In genomic region chr1:202165267-202165941, GRCh38 we compare ENCODE assay signal across 13 cellular contexts. TPM values are rescaled to one million over a fixed set of nuclear protein-coding genes. Genes with fewer than 3 reads are reported as not detected.
DNase-seq lines count a peak whose midpoint lies in the region; ATAC-seq and TF ChIP-seq lines count a peak whose summit lies in the region.
"Had no signal": no experiment of that assay in that cellular context is flagged by ENCODE, and none has a peak within 500 bp of the region (broad histone marks: within the 10 kb centered on the region; RNA-seq: fewer than 3 reads in every experiment).

No MANE protein-coding gene starts in this region.

- POLR2A ChIA-PET in activated CD8-positive, alpha-beta T cell treated with anti-CD3 and anti-CD28 coated beads for 36 hours (lab: Charles Lee), result interaction anchor here (0.6 to 13.6 kb wide), 6 partner anchors 9 to 616 kb away, joined by 3 to 124 read pairs (median 5); partner anchors contain the start of gene ARL8A
- POLR2A ChIA-PET in Caco-2 (lab: Charles Lee), result no interaction called here

- no peaks in the 10 kb centered on the region for H3K36me3 Mint-ChIP-seq in IgD-negative memory B cell
- H3K36me3 Mint-ChIP-seq in activated CD8-positive, alpha-beta T cell treated with anti-CD3 and anti-CD28 coated beads for 36 hours (ENCODE audit: low read depth), result peaks cover under 1% of the 10 kb centered on the region
- H3K36me3 Mint-ChIP-seq in Caco-2 (ENCODE audit: insufficient read depth, unreplicated experiment), result no peaks in the 10 kb centered on the region
- H3K36me3 Mint-ChIP-seq: CD14-positive monocyte had no signal

- in situ Hi-C loops in gastrocnemius medialis (cut with MboI; ENCODE audit: low sequenced_read_pairs in 4 of 4), result no loop called here

- peak overlapping the region; percentile 42 for H3K4me3 ChIP-seq in effector memory CD4-positive, alpha-beta T cell (ENCODE audit: insufficient read depth, low read depth, low read length, poor library complexity, severe bottlenecking)
- H3K4me3 ChIP-seq in Caco-2 (ENCODE audit: low read depth, low read length), result no peak overlapping the region
- no peak overlapping the region for H3K4me3 ChIP-seq in gastrocnemius medialis
- H3K4me3 ChIP-seq: right lobe of liver had no signal

- no peaks in the 10 kb centered on the region for H3K27me3 ChIP-seq in effector memory CD4-positive, alpha-beta T cell (replicated peaks; ENCODE audit: control insufficient read depth, insufficient read depth, low read length, poor library complexity, severe bottlenecking)
- H3K27me3 ChIP-seq in Caco-2 (replicated peaks; ENCODE audit: control insufficient read depth, insufficient read depth, low read length) (no peaks in the 10 kb centered on the region), gastrocnemius medialis (no peaks in the 10 kb centered on the region)
- H3K27me3 ChIP-seq: right lobe of liver had no signal

- peaks cover 1% of the 10 kb centered on the region for H3K27me3 Mint-ChIP-seq in IgD-negative memory B cell
- no peaks in the 10 kb centered on the region for H3K27me3 Mint-ChIP-seq in activated CD8-positive, alpha-beta T cell treated with anti-CD3 and anti-CD28 coated beads for 36 hours
- no peaks in the 10 kb centered on the region for H3K27me3 Mint-ChIP-seq in Caco-2 (ENCODE audit: insufficient read depth, unreplicated experiment)

- no peak for TF ChIP-seq CTCF in activated CD8-positive, alpha-beta T cell treated with anti-CD3 and anti-CD28 coated beads for 36 hours (IDR thresholded peaks at IDR 0.05)
- TF ChIP-seq CTCF in Caco-2 (IDR thresholded peaks at IDR 0.05; ENCODE audit: insufficient read depth in 1 of 2, low read depth in 1 of 2, low read length in 1 of 2, severe bottlenecking in 1 of 2, unreplicated experiment in 1 of 2), result no peak
- no peak for TF ChIP-seq CTCF in gastrocnemius medialis (IDR thresholded peaks at IDR 0.05 in 4 of 5, conservative IDR thresholded peaks at IDR 0.05 in 1 of 5)

- intact Hi-C loops in activated CD8-positive, alpha-beta T cell treated with anti-CD3 and anti-CD28 coated beads for 36 hours (cut with micrococcal nuclease), result loop anchor here (2.0 kb wide), 1 partner anchor 19 kb away; no protein-coding TSS in a partner anchor
- intact Hi-C loops in Caco-2 (cut with micrococcal nuclease; ENCODE audit: unreplicated experiment) (no loop called here), gastrocnemius medialis (cut with DNase I; ENCODE audit: low total_unique reads) (no loop called here)

- CTCF ChIA-PET in activated CD8-positive, alpha-beta T cell treated with anti-CD3 and anti-CD28 coated beads for 36 hours (lab: Charles Lee), result interaction anchor here (1.0 to 2.6 kb wide), 9 partner anchors 8 to 30 kb away, joined by 3 to 16 read pairs (median 6); partner anchors contain the start of gene LGR6
- CTCF ChIA-PET in Caco-2 (lab: Charles Lee), result interaction anchor here (0.8 kb wide), 1 partner anchor 11 kb away, joined by 3 read pairs; no protein-coding TSS in a partner anchor

- no peaks in the 10 kb centered on the region for H3K9me3 ChIP-seq in effector memory CD4-positive, alpha-beta T cell (ENCODE audit: control insufficient read depth, low read length)
- H3K9me3 ChIP-seq in Caco-2, result no peaks in the 10 kb centered on the region
- no peaks in the 10 kb centered on the region for H3K9me3 ChIP-seq in gastrocnemius medialis
- H3K9me3 ChIP-seq: right lobe of liver had no signal

- peak overlapping the region; percentile 51 for H3K27ac ChIP-seq in effector memory CD4-positive, alpha-beta T cell (ENCODE audit: insufficient read depth, low read length, poor library complexity, severe bottlenecking)
- H3K27ac ChIP-seq in gastrocnemius medialis, result no peak overlapping the region
- H3K27ac ChIP-seq: right lobe of liver had no signal

- peak; percentile 86 for DNase-seq in activated CD8-positive, alpha-beta T cell treated with anti-CD3 and anti-CD28 coated beads for 36 hours
- peak in 1 of 3 donors; percentile 30 for DNase-seq in effector memory CD4-positive, alpha-beta T cell
- DNase-seq in stimulated activated CD8-positive, alpha-beta memory T cell treated with anti-CD3 and anti-CD28 coated beads, Interleukin-15, amount 100 ng/mL, for 48 hours (ENCODE audit: low read depth in 2 of 2), result peak; percentile 67 to 78
- DNase-seq in Caco-2 (no peak), AML-193 (lab: John Stamatoyannopoulos, UW) (no peak), gastrocnemius medialis (no peak)

- H3K9me3 Mint-ChIP-seq in IgD-negative memory B cell, result no peaks in the 10 kb centered on the region
- no peaks in the 10 kb centered on the region for H3K9me3 Mint-ChIP-seq in activated CD8-positive, alpha-beta T cell treated with anti-CD3 and anti-CD28 coated beads for 36 hours
- H3K9me3 Mint-ChIP-seq in Caco-2 (ENCODE audit: unreplicated experiment), result no peaks in the 10 kb centered on the region
- H3K9me3 Mint-ChIP-seq: CD14-positive monocyte had no signal

- H3K27ac Mint-ChIP-seq in IgD-negative memory B cell (peak overlapping the region in 1 of 3 donors; percentile 23), Caco-2 (ENCODE audit: unreplicated experiment) (no peak overlapping the region)
- H3K27ac Mint-ChIP-seq in activated CD8-positive, alpha-beta T cell treated with anti-CD3 and anti-CD28 coated beads for 36 hours, result peak overlapping the region; percentile 95
- H3K27ac Mint-ChIP-seq: CD14-positive monocyte had no signal

- TF ChIP-seq POLR2A in gastrocnemius medialis (IDR thresholded peaks at IDR 0.05), result no peak

- peaks cover 56% of the 10 kb centered on the region for H3K4me1 ChIP-seq in effector memory CD4-positive, alpha-beta T cell (ENCODE audit: control insufficient read depth, insufficient read depth, low read length, poor library complexity, severe bottlenecking)
- H3K4me1 ChIP-seq in Caco-2, result peaks cover 7% of the 10 kb centered on the region; the same call in 1 of the 2 replicates
- H3K4me1 ChIP-seq in gastrocnemius medialis, result no peaks in the 10 kb centered on the region

- no peaks in the 10 kb centered on the region for H3K36me3 ChIP-seq in effector memory CD4-positive, alpha-beta T cell (ENCODE audit: control insufficient read depth, insufficient read depth, low read length)
- H3K36me3 ChIP-seq in Caco-2 (ENCODE audit: control insufficient read depth, insufficient read depth, low read length), result no peaks in the 10 kb centered on the region
- no peaks in the 10 kb centered on the region for H3K36me3 ChIP-seq in gastrocnemius medialis
- H3K36me3 ChIP-seq: right lobe of liver had no signal

- no TSS peak for BruUV-seq in Caco-2 (replicated peaks; lab: Mats Ljungman, UMichigan)

- H3K4me1 Mint-ChIP-seq in IgD-negative memory B cell (peaks cover 32 to 41% (median 38%) of the 10 kb centered on the region in 3 donors), Caco-2 (ENCODE audit: low read depth, unreplicated experiment) (no peaks in the 10 kb centered on the region)
- H3K4me1 Mint-ChIP-seq in activated CD8-positive, alpha-beta T cell treated with anti-CD3 and anti-CD28 coated beads for 36 hours (ENCODE audit: low read depth), result peaks cover 53% of the 10 kb centered on the region

- ATAC-seq in activated CD8-positive, alpha-beta T cell treated with anti-CD3 and anti-CD28 coated beads for 36 hours, result peak; percentile 28
- ATAC-seq in GM21529 (IDR thresholded peaks at IDR 0.05; ENCODE audit: unreplicated experiment) (no peak), gastrocnemius medialis (no peak)

- H3K4me3 Mint-ChIP-seq in IgD-negative memory B cell (peak overlapping the region in 3 of 4 donors; percentile 24 to 85 (median 84)), Caco-2 (ENCODE audit: unreplicated experiment) (no peak overlapping the region)
- peak overlapping the region; percentile 95 for H3K4me3 Mint-ChIP-seq in activated CD8-positive, alpha-beta T cell treated with anti-CD3 and anti-CD28 coated beads for 36 hours
- H3K4me3 Mint-ChIP-seq: CD14-positive monocyte had no signal

RNA-seq across cellular contexts. Expression of gene PTPN7, which starts 5.0 kb away (rescaled TPM):
- polyA plus RNA-seq in IgD-negative memory B cell, result 18.7 TPM
- total RNA-seq in activated CD8-positive, alpha-beta T cell treated with anti-CD3 and anti-CD28 coated beads for 36 hours, result 100 to 1,000 TPM; 195 to 200 TPM
- total RNA-seq in Caco-2 (2022) (not detected in 2 replicates), gastrocnemius medialis (under 1 TPM; 0.19 to 0.76 (median 0.49) TPM)
- total RNA-seq: NCI-H460 had no signal

RNA-seq across cellular contexts. Expression of gene ARL8A, which starts 20.9 kb away (rescaled TPM):
- 17.3 TPM for polyA plus RNA-seq in IgD-negative memory B cell
- total RNA-seq in activated CD8-positive, alpha-beta T cell treated with anti-CD3 and anti-CD28 coated beads for 36 hours, result 10 to 100 TPM; 25.8 to 33.7 TPM
- 25.0 and 27.8 TPM in 2 replicates for total RNA-seq in Caco-2 (2022)
- 10 to 100 TPM; 28.2 to 53.5 (median 49.8) TPM for total RNA-seq in gastrocnemius medialis

RNA-seq across cellular contexts. Expression of gene LGR6, which starts 28.2 kb away (rescaled TPM):
- polyA plus RNA-seq in IgD-negative memory B cell, result not detected
- total RNA-seq in activated CD8-positive, alpha-beta T cell treated with anti-CD3 and anti-CD28 coated beads for 36 hours, result under 1 TPM; 0.34 TPM
- total RNA-seq in Caco-2 (2022), result 0.36 TPM in 1 of 2 replicates, not detected in the other
- total RNA-seq in gastrocnemius medialis, result under 1 TPM in 1 of 4 donors, not detected in 3; 0.15 TPM
- total RNA-seq: subcutaneous adipose tissue had no signal
- polyA plus RNA-seq: CD14-positive monocyte had no signal

RNA-seq across cellular contexts. Expression of gene GPR37L1, which starts 42.7 kb away (rescaled TPM):
- polyA plus RNA-seq in IgD-negative memory B cell, result 0.11 TPM
- not detected for total RNA-seq in activated CD8-positive, alpha-beta T cell treated with anti-CD3 and anti-CD28 coated beads for 36 hours
- total RNA-seq in Caco-2 (2022) (0.07 TPM in 2 replicates), gastrocnemius medialis (under 1 TPM in 2 of 4 donors, not detected in 2; 0.04 to 0.10 TPM)
- total RNA-seq: mesenteric fat pad, NCI-H460 had no signal

Comparison
In these comparisons a context has a peak if more than half of its experiments do, and no peak if none do; other contexts are left out.
1. DNase-seq: peak in activated CD8-positive, alpha-beta T cell treated with anti-CD3 and anti-CD28 coated beads for 36 hours (single experiment) and stimulated activated CD8-positive, alpha-beta memory T cell treated with anti-CD3 and anti-CD28 coated beads, Interleukin-15, amount 100 ng/mL, for 48 hours (2 of 2); none in Caco-2 (0 of 2), AML-193 (0 of 2) and gastrocnemius medialis (0 of 2).
2. RNA of gene PTPN7, which starts 5.0 kb away (total RNA-seq): 195 to 200 TPM in activated CD8-positive, alpha-beta T cell treated with anti-CD3 and anti-CD28 coated beads for 36 hours; 0.19 to 0.76 TPM in gastrocnemius medialis and not detected in Caco-2; every median in the first group is over 100 times any median in the second.